Comparison of ENCODE assay signal across 8 cellular contexts in genomic region chr4:15002659-15003440, GRCh38. TPM values are rescaled to one million over a fixed set of nuclear protein-coding genes. Genes with fewer than 3 reads are reported as not detected.
DNase-seq lines count a peak whose midpoint lies in the region; ATAC-seq and TF ChIP-seq lines count a peak whose summit lies in the region.

No MANE protein-coding gene starts in this region.

- H3K56ac ChIP-seq in IMR-90 (ENCODE audit: extremely low read depth, insufficient read depth, low read length): peak overlapping the region; percentile 75

- peak overlapping the region; percentile 32 for H2BK120ac ChIP-seq in IMR-90 (ENCODE audit: low read depth, low read length)

- H4K91ac ChIP-seq in IMR-90 (ENCODE audit: insufficient read depth, low read depth, low read length): peak overlapping the region; percentile 88

- no TSS peak for BruUV-seq in IMR-90 (replicated peaks; lab: Mats Ljungman, UMichigan)

- H3K14ac ChIP-seq in IMR-90 (replicated peaks; ENCODE audit: low read depth, low read length): peak overlapping the region; percentile 82

- H3K18ac ChIP-seq in IMR-90 (ENCODE audit: low read depth, low read length): peak overlapping the region; percentile 54

- dilution Hi-C loops in IMR-90 (cut with HindIII; ENCODE audit: low sequenced_read_pairs, unreplicated experiment): no loop called here

- no peak overlapping the region for H2BK20ac ChIP-seq in IMR-90 (ENCODE audit: low read depth, low read length)

- peak overlapping the region; percentile 88 for H2AK9ac ChIP-seq in IMR-90 (replicated peaks; ENCODE audit: low read depth, low read length, poor library complexity)

- H3K4me3 Mint-ChIP-seq in activated naive CD4-positive, alpha-beta T cell treated with anti-CD3 and anti-CD28 coated beads, Interleukin-2, amount 10 ng/mL, durations not matched to agents 7 days and 5 days: peak overlapping the region; percentile 92

- peaks cover 0 to 7% of the 10 kb centered on the region in 2 experiments; a peak in 2 of 4 replicates for H3K79me1 ChIP-seq in IMR-90 (ENCODE audit: low read depth in 1 of 2, low read length in 2 of 2)

- CTCF ChIA-PET in IMR-90 (lab: Yijun Ruan, JAX): no interaction called here
- CTCF ChIA-PET in activated naive CD4-positive, alpha-beta T cell treated with anti-CD3 and anti-CD28 coated beads, Interleukin-2, amount 10 ng/mL, durations not matched to agents 7 days and 5 days (lab: Charles Lee): no interaction called here

- peak overlapping the region; percentile 87 for H3K4ac ChIP-seq in IMR-90 (ENCODE audit: low read depth, low read length)

- no peak for TF ChIP-seq RAD21 in IMR-90 (IDR thresholded peaks at IDR 0.05; ENCODE audit: low read length)

- ATAC-seq in GM21529 (IDR thresholded peaks at IDR 0.05; ENCODE audit: unreplicated experiment): peak; percentile 21
- peak; percentile 45 for ATAC-seq in IMR-90 (ENCODE audit: low read depth)

- peaks cover 9% of the 10 kb centered on the region for H3K36me3 Mint-ChIP-seq in activated naive CD4-positive, alpha-beta T cell treated with anti-CD3 and anti-CD28 coated beads, Interleukin-2, amount 10 ng/mL, durations not matched to agents 7 days and 5 days

- H3K23ac ChIP-seq in IMR-90 (ENCODE audit: low read depth, low read length): peak overlapping the region; percentile 82; the same call in 1 of the 2 replicates

- H3K27ac ChIP-seq in IMR-90 (ENCODE audit: insufficient read depth, low read length) (peak overlapping the region; percentile 93), temporal lobe (ENCODE audit: low read depth, low read length) (peak overlapping the region; percentile 97)

- H4K5ac ChIP-seq in IMR-90 (ENCODE audit: low read depth, low read length): peak overlapping the region; percentile 26

- intact Hi-C loops in IMR-90 (cut with micrococcal nuclease): loop anchor here (1.0 to 5.0 kb wide), 11 partner anchors 86 to 1376 kb away; partner anchors contain the start of gene BOD1L1

- peak overlapping the region; percentile 98 for H3K27ac Mint-ChIP-seq in activated naive CD4-positive, alpha-beta T cell treated with anti-CD3 and anti-CD28 coated beads, Interleukin-2, amount 10 ng/mL, durations not matched to agents 7 days and 5 days

- peaks cover 34% of the 10 kb centered on the region for H3K4me1 Mint-ChIP-seq in activated naive CD4-positive, alpha-beta T cell treated with anti-CD3 and anti-CD28 coated beads, Interleukin-2, amount 10 ng/mL, durations not matched to agents 7 days and 5 days

- peak; percentile 77 for TF ChIP-seq POLR2A in IMR-90 (IDR thresholded peaks at IDR 0.05; ENCODE audit: low read depth, low read length)

- H3K9me1 ChIP-seq in IMR-90 (ENCODE audit: insufficient read depth, low read length): no peaks in the 10 kb centered on the region

- H3K9ac ChIP-seq in IMR-90 (ENCODE audit: low read depth, low read length): peak overlapping the region; percentile 83

- WGBS in IMR-90 (ENCODE audit: extremely low coverage in 2 of 2, insufficient read length in 1 of 2), 2 experiments: 0% methylated on average over 41 of the region's 81 CpGs; no CpG with 5 or more reads in 1 of the 2 experiments

- DNase-seq in DMS114 treated with DMSO at 0.1 percent for 48 hours (lab: John Stamatoyannopoulos, UW; ENCODE audit: unreplicated experiment) (peak; percentile 34), IMR-90 (peak; percentile 87), SK-N-DZ (ENCODE audit: low spot score) (peak; percentile 74), germinal center (ENCODE audit: low spot score) (peak; percentile 68), occipital lobe (lab: John Stamatoyannopoulos, UW) (peak; percentile 80)
- peak; percentile 89 for DNase-seq in activated naive CD4-positive, alpha-beta T cell treated with anti-CD3 and anti-CD28 coated beads, Interleukin-2, amount 10 ng/mL, durations not matched to agents 7 days and 5 days

- H4K8ac ChIP-seq in IMR-90 (ENCODE audit: low read depth in 2 of 2, low read length in 2 of 2): peak overlapping the region; percentile 22 to 92; a peak in 3 of 4 replicates

- peak overlapping the region; percentile 92 for H2BK5ac ChIP-seq in IMR-90 (ENCODE audit: low read depth, low read length, poor library complexity, severe bottlenecking)

- peak overlapping the region; percentile 69 for H3K4me3 ChIP-seq in IMR-90 (ENCODE audit: insufficient read depth, low read depth, low read length)

- peak overlapping the region; percentile 88 for H2AFZ ChIP-seq in IMR-90 (replicated peaks; ENCODE audit: low read length, poor library complexity)

- H3K9me3 ChIP-seq in IMR-90 (ENCODE audit: control insufficient read depth, insufficient read depth, low read length): no peaks in the 10 kb centered on the region

- POLR2A ChIA-PET in IMR-90 (lab: Charles Lee; ENCODE audit: unreplicated experiment): interaction anchor here (0.6 to 0.9 kb wide), 5 partner anchors 11 to 685 kb away, joined by 3 to 14 read pairs (median 6); no protein-coding TSS in a partner anchor

- H3K4me1 ChIP-seq in IMR-90 (ENCODE audit: control insufficient read depth, insufficient read depth, low read length): no peaks in the 10 kb centered on the region

- peaks cover 21% of the 10 kb centered on the region for H4K20me1 ChIP-seq in IMR-90 (ENCODE audit: insufficient read depth, low read length)

- H3K27me3 Mint-ChIP-seq in activated naive CD4-positive, alpha-beta T cell treated with anti-CD3 and anti-CD28 coated beads, Interleukin-2, amount 10 ng/mL, durations not matched to agents 7 days and 5 days: no peaks in the 10 kb centered on the region

- peak overlapping the region; percentile 51 for H2AK5ac ChIP-seq in IMR-90 (ENCODE audit: low read depth, low read length)

- TF ChIP-seq CTCF in IMR-90 (conservative IDR thresholded peaks at IDR 0.05; ENCODE audit: low read depth, low read length): no peak

- peak overlapping the region; percentile 66 for H3K4me2 ChIP-seq in IMR-90 (ENCODE audit: low read depth, low read length)

- no peaks in the 10 kb centered on the region for H3K9me3 Mint-ChIP-seq in activated naive CD4-positive, alpha-beta T cell treated with anti-CD3 and anti-CD28 coated beads, Interleukin-2, amount 10 ng/mL, durations not matched to agents 7 days and 5 days

- no peak overlapping the region for H2BK15ac ChIP-seq in IMR-90 (ENCODE audit: low read depth, low read length)

- no peaks in the 10 kb centered on the region for H3K36me3 ChIP-seq in IMR-90 (ENCODE audit: control insufficient read depth, insufficient read depth, low read length)

- H3K27me3 ChIP-seq in IMR-90 (ENCODE audit: control insufficient read depth, insufficient read depth, low read length): no peaks in the 10 kb centered on the region

- in situ Hi-C loops in IMR-90 (cut with MboI; ENCODE audit: low sequenced_read_pairs): loop anchor here (10.0 to 25.0 kb wide), 4 partner anchors 684 to 1348 kb away; partner anchors contain the start of gene FAM200B

TF ChIP-seq in IMR-90, 13 proteins besides CTCF, POLR2A, EP300 and RAD21:
- TF ChIP-seq USF2 (IDR thresholded peaks at IDR 0.05; ENCODE audit: low read depth, low read length) (0 out of 2 replicates have a peak, but pooled peaks have one; percentile 1), BHLHE40 (IDR thresholded peaks at IDR 0.05; ENCODE audit: low read depth, low read length) (peak; percentile 65), MAZ (IDR thresholded peaks at IDR 0.05; ENCODE audit: borderline replicate concordance, low read depth, low read length) (peak; percentile 76; the same call in 1 of the 2 replicates), RFX5 (IDR thresholded peaks at IDR 0.05; ENCODE audit: low read depth, low read length) (no peak)
TF ChIP-seq in IMR-90: peak in this region for 3.

RNA-seq across cellular contexts. Expression of gene CPEB2, which starts 0.6 kb away (rescaled TPM):
- total RNA-seq in IMR-90 (2012; rRNA removed): 10.6 and 18.1 TPM in 2 replicates
- polyA plus RNA-seq in IMR-90 (2012; rRNA removed): 9.4 and 12.0 TPM in 2 replicates
- polyA plus RNA-seq in IMR-90 (2012; cell fraction: cytosol; rRNA removed): 2.8 and 3.4 TPM in 2 replicates
- 7.0 and 65.7 TPM in 2 replicates for polyA plus RNA-seq in IMR-90 (2012; cell fraction: nucleus; rRNA removed; ENCODE audit: low replicate concordance)
- 3.1 and 4.3 TPM in 2 replicates for polyA plus RNA-seq in SK-N-DZ (2014; cell fraction: cytosol; rRNA removed)
- 3.9 and 5.6 TPM in 2 replicates for polyA plus RNA-seq in SK-N-DZ (2014; cell fraction: nucleus; rRNA removed)
- 32.8 TPM for total RNA-seq in occipital lobe
- 25.1 TPM for total RNA-seq in temporal lobe

Comparison
In these comparisons a context has a peak if more than half of its experiments do, and no peak if none do; other contexts are left out.
1. Peak in every context shown above with its lines: DNase-seq, ATAC-seq, H3K4me3 ChIP-seq and H3K27ac ChIP-seq.
2. DNase-seq: peak in every context shown above with its lines; median percentile 89 in activated naive CD4-positive, alpha-beta T cell treated with anti-CD3 and anti-CD28 coated beads, Interleukin-2, amount 10 ng/mL, durations not matched to agents 7 days and 5 days; 87 in IMR-90; 80 in occipital lobe; 74 in SK-N-DZ; 68 in germinal center; 34 in DMS114 treated with DMSO at 0.1 percent for 48 hours.